In the genomic region with DNA sequence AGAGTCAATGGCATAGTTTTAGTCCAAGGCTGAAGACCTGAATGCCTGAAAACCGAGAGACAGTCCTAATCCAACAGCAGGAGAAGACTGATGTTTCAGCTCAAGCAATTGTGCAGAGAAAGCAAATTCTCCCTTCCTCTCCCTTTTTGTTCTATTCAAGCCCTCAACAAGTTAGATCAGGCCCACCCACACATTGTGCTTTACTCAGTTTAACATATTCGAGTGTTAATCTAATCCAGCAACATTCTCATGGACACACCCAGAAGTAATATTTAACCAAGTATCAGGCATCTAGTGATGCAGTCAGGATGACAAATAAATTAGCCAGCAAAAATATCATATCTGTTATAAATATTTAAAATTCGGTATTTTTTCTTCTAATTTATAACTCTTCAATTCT, we compare ENCODE assay signal across 32 cellular contexts.
"Had no signal": no experiment of that assay in that cellular context is flagged by ENCODE, and none has a peak within 500 bp of the region (broad histone marks: within the 10 kb centered on the region; RNA-seq: fewer than 3 reads in every experiment).

No MANE protein-coding gene starts in this region.

- H3K27me3 ChIP-seq: ascending aorta, MG63, SJCRH30 had no signal

- ATAC-seq: activated CD8-positive, alpha-beta T cell treated with anti-CD3 and anti-CD28 coated beads for 36 hours; activated T-cell treated with anti-CD3 and anti-CD28 coated beads, Interleukin-2, amount 50 U/mL, for 72 hours; activated T-helper 17 cell treated with anti-CD3 and anti-CD28 coated beads, Interleukin-2, amount 50 U/mL, for 72 hours; Panc1 had no signal

- H3K27ac ChIP-seq: ascending aorta, SJCRH30, SK-N-MC, WERI-Rb-1 had no signal

- H3K27me3 Mint-ChIP-seq: activated CD8-positive, alpha-beta T cell treated with anti-CD3 and anti-CD28 coated beads for 36 hours; activated T-helper 17 cell treated with anti-CD3 and anti-CD28 coated beads, Interleukin-2, amount 50 U/mL, for 72 hours had no signal

- DNase-seq: activated CD4-positive, alpha-beta T cell treated with anti-CD3 and anti-CD28 coated beads for 1 hour; activated CD4-positive, alpha-beta T cell treated with anti-CD3 and anti-CD28 coated beads for 48 hours; activated CD4-positive, alpha-beta T cell treated with anti-CD3 and anti-CD28 coated beads, Interleukin-2, amount 50 U/mL, for 4 hours; activated CD4-positive, CD25-positive, alpha-beta regulatory T cell; activated CD8-positive, alpha-beta T cell treated with anti-CD3 and anti-CD28 coated beads for 36 hours; activated effector memory CD4-positive, alpha-beta T cell treated with anti-CD3 and anti-CD28 coated beads, Interleukin-2, amount 50 U/mL, for 16 hours; activated naive CD4-positive, alpha-beta T cell; activated naive CD4-positive, alpha-beta T cell treated with anti-CD3 and anti-CD28 coated beads, Interleukin-2, amount 50 U/mL, for 16 hours; activated naive CD8-positive, alpha-beta T cell treated with anti-CD3 and anti-CD28 coated beads for 36 hours; activated T-cell treated with anti-CD3 and anti-CD28 coated beads, Interleukin-2, amount 50 U/mL, for 1 hour; activated T-cell treated with anti-CD3 and anti-CD28 coated beads, Interleukin-2, amount 50 U/mL, for 72 hours; amygdala; caudate nucleus; Kasumi-1; MG63; NCI-H1048; NCI-H1105 treated with DMSO at 0.1 percent for 48 hours; NCI-H1436; NCI-H1694; NCI-H1930; NCI-H2081 treated with DMSO at 0.1 percent for 48 hours; NCI-H226; NCI-H446 treated with DMSO at 0.1 percent for 48 hours; NCI-H524; SHP77; SJCRH30; T1000; WERI-Rb-1 had no signal

- H3K36me3 ChIP-seq: ascending aorta, MG63, SJCRH30, WERI-Rb-1 had no signal

- H3K36me3 Mint-ChIP-seq: activated naive CD8-positive, alpha-beta T cell treated with anti-CD3 and anti-CD28 coated beads for 36 hours had no signal

- H3K4me3 ChIP-seq: ascending aorta, MG63, SJCRH30, SK-N-MC had no signal

- H3K4me1 Mint-ChIP-seq: activated naive CD8-positive, alpha-beta T cell treated with anti-CD3 and anti-CD28 coated beads for 36 hours; activated T-helper 17 cell treated with anti-CD3 and anti-CD28 coated beads, Interleukin-2, amount 50 U/mL, for 72 hours had no signal

- H3K9me3 ChIP-seq: ascending aorta, MG63, SJCRH30 had no signal

- H3K27ac Mint-ChIP-seq: activated CD8-positive, alpha-beta T cell treated with anti-CD3 and anti-CD28 coated beads for 36 hours; activated naive CD8-positive, alpha-beta T cell treated with anti-CD3 and anti-CD28 coated beads for 36 hours; activated T-cell treated with anti-CD3 and anti-CD28 coated beads, Interleukin-2, amount 50 U/mL, for 72 hours; activated T-helper 17 cell treated with anti-CD3 and anti-CD28 coated beads, Interleukin-2, amount 50 U/mL, for 72 hours had no signal

- H3K4me3 Mint-ChIP-seq: activated CD8-positive, alpha-beta T cell treated with anti-CD3 and anti-CD28 coated beads for 36 hours; activated naive CD8-positive, alpha-beta T cell treated with anti-CD3 and anti-CD28 coated beads for 36 hours; activated T-cell treated with anti-CD3 and anti-CD28 coated beads, Interleukin-2, amount 50 U/mL, for 72 hours; activated T-helper 17 cell treated with anti-CD3 and anti-CD28 coated beads, Interleukin-2, amount 50 U/mL, for 72 hours had no signal
